In genomic region chr7:122584852-122585251, GRCh38 we compare ENCODE assay signal across 26 cellular contexts.
"Had no signal": no experiment of that assay in that cellular context is flagged by ENCODE, and none has a peak within 500 bp of the region (broad histone marks: within the 10 kb centered on the region; RNA-seq: fewer than 3 reads in every experiment).

No MANE protein-coding gene starts in this region.

- H3K4me3 ChIP-seq: esophagus muscularis mucosa, gastroesophageal sphincter, heart left ventricle, ovary, psoas muscle, skin epidermis, spleen, testis, tibial artery had no signal

- H3K9me3 ChIP-seq: esophagus muscularis mucosa, gastroesophageal sphincter, heart left ventricle, ovary, psoas muscle, spleen, testis, tibial artery had no signal

- H3K9me3 Mint-ChIP-seq: dendritic cell treated with granulocyte-macrophage colony-stimulating factor and Interleukin-4, amounts not matched to agents 40 ng/mL and 50 ng/mL, for 4 days; endodermal cell; nephron; stimulated activated memory B cell treated with anti-CD40 and anti-IgM and Interleukin-4, amounts not matched to agents 10 μg/mL and 1 μg/mL and 100 μg/mL, for 72 hours; type B pancreatic cell had no signal

- H3K36me3 ChIP-seq: ovary, spleen, tibial artery had no signal

- H3K4me1 Mint-ChIP-seq: endodermal cell; naive thymus-derived CD4-positive, alpha-beta T cell; nephron; stimulated activated memory B cell treated with anti-CD40 and anti-IgM and Interleukin-4, amounts not matched to agents 10 μg/mL and 1 μg/mL and 100 μg/mL, for 72 hours had no signal

- H3K27me3 ChIP-seq: esophagus muscularis mucosa, foreskin keratinocyte, gastroesophageal sphincter, heart left ventricle, ovary, spleen, testis, tibial artery had no signal

- H3K4me1 ChIP-seq: esophagus muscularis mucosa, foreskin keratinocyte, gastroesophageal sphincter, heart left ventricle, psoas muscle, spleen, testis, tibial artery had no signal

- DNase-seq: effector CD8-positive, alpha-beta T cell; endodermal cell; foreskin keratinocyte; heart left ventricle; hippocampal formation; mesenchymal stem cell; midbrain; naive thymus-derived CD4-positive, alpha-beta T cell; occipital lobe; ovary; posterior cingulate gyrus; psoas muscle; right cardiac atrium; spleen; stimulated activated CD4-positive, alpha-beta T cell treated with anti-CD3 and anti-CD28 coated beads, Interleukin-4, amount 100 ng/mL, for 4 hours; stimulated activated naive CD8-positive, alpha-beta T cell treated with anti-CD3 and anti-CD28 coated beads, Interleukin-15, Interleukin-2, amounts not matched to agents 100 U/mL and 50 U/mL, for 24 hours; substantia nigra; testis; tibial artery had no signal

- H3K36me3 Mint-ChIP-seq: naive thymus-derived CD4-positive, alpha-beta T cell; stimulated activated memory B cell treated with anti-CD40 and anti-IgM and Interleukin-4, amounts not matched to agents 10 μg/mL and 1 μg/mL and 100 μg/mL, for 72 hours; type B pancreatic cell had no signal

- H3K4me3 Mint-ChIP-seq: dendritic cell treated with granulocyte-macrophage colony-stimulating factor and Interleukin-4, amounts not matched to agents 40 ng/mL and 50 ng/mL, for 4 days; endodermal cell; naive thymus-derived CD4-positive, alpha-beta T cell; nephron; stimulated activated memory B cell treated with anti-CD40 and anti-IgM and Interleukin-4, amounts not matched to agents 10 μg/mL and 1 μg/mL and 100 μg/mL, for 72 hours; type B pancreatic cell had no signal

- H3K27me3 Mint-ChIP-seq: dendritic cell treated with granulocyte-macrophage colony-stimulating factor and Interleukin-4, amounts not matched to agents 40 ng/mL and 50 ng/mL, for 4 days; naive thymus-derived CD4-positive, alpha-beta T cell; stimulated activated memory B cell treated with anti-CD40 and anti-IgM and Interleukin-4, amounts not matched to agents 10 μg/mL and 1 μg/mL and 100 μg/mL, for 72 hours; type B pancreatic cell had no signal

- H3K27ac Mint-ChIP-seq: dendritic cell treated with granulocyte-macrophage colony-stimulating factor and Interleukin-4, amounts not matched to agents 40 ng/mL and 50 ng/mL, for 4 days; endodermal cell; naive thymus-derived CD4-positive, alpha-beta T cell; stimulated activated memory B cell treated with anti-CD40 and anti-IgM and Interleukin-4, amounts not matched to agents 10 μg/mL and 1 μg/mL and 100 μg/mL, for 72 hours; type B pancreatic cell had no signal

- H3K27ac ChIP-seq: esophagus muscularis mucosa, foreskin keratinocyte, gastroesophageal sphincter, heart left ventricle, ovary, psoas muscle, skin epidermis, spleen, testis, tibial artery had no signal
